Comparison of ENCODE assay signal across 2 cellular contexts in the genomic region with DNA sequence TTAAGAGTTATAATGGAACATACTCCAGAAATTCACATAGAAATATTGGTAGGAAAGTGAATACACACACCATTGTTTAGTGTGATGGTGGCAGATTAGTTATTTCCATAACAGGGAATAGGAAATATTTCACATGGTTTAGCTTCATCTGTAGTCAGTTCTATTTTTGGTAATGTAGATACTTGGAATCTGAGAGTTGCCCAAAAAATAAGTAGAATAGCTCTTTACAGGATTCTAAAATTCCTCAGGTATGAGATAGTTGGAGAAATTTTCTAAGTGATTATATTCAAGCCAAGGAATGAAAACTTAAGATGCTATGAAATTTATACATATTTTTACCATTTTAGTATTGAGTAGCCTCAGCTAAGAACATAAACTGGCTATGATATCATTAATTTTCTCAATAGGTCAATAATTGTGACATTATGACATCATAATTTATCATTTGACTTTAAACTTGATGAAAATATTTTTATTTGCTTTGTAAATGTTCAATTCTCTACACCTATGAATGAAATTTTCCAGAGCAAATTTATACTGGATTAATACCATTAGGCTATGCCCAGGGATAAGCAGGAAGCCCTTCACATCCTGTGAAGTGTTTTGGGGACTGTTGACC.
TF ChIP-seq lines count a peak whose summit lies in the region.

No MANE protein-coding gene starts in this region.

TF ChIP-seq in IMR-90, 13 proteins besides CTCF, POLR2A, EP300 and RAD21:
- TF ChIP-seq CEBPB (IDR thresholded peaks at IDR 0.05; ENCODE audit: low read depth, low read length), result no peak

TF ChIP-seq in GM12891, 5 proteins besides CTCF, POLR2A, EP300 and RAD21:
- TF ChIP-seq POLR2AphosphoS5 (IDR thresholded peaks at IDR 0.05; ENCODE audit: low read depth, low read length), result no peak
- no peak for TF ChIP-seq TAF1 (IDR thresholded peaks at IDR 0.05; ENCODE audit: low read depth, low read length)
- TF ChIP-seq POU2F2 (IDR thresholded peaks at IDR 0.05; ENCODE audit: low read depth, low read length), result no peak
- no peak for TF ChIP-seq PAX5 (IDR thresholded peaks at IDR 0.05; ENCODE audit: insufficient read depth, low read length, severe bottlenecking)
- no peak for TF ChIP-seq SPI1 (IDR thresholded peaks at IDR 0.05; ENCODE audit: low read depth, low read length)
